Comparison of ENCODE assay signal across 18 cellular contexts in the genomic region with DNA sequence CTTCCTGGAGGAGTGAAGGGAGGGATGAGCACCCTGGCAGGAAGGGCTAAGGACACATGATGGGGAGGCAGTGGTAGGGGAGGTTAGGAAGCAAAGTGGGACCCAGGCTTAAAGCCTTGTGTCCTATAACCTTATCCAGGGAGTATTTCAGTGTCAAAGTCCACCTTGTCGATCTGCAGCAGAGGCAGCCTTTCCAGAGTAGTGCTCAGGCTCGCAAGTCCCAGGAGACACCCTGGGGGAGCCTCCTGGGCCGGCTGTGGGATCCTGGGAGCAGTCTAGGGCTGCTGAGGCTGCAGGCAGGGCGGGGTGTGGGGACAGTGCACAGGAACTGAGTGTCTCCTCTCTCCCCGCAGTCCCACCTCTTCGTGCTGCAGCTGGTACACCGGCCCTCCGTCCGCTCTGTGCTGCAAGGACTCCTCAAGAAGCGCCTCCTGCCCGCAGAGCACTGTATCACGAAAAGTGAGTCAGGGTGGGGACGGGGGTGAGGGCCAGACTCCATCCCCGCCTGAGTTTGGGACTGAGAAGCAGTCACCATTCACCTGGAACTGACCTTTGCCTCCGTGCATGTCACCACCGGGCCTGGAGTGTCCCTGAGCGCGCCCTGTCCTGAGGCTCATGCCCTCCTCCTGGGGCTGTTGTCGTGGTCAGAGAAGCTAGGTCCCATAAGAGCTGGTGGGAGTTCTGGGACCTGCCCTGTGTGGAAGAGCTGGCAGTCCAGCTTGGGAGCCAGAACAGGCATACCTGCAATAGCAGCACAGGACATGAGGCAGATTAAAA.
"Had no signal": no experiment of that assay in that cellular context is flagged by ENCODE, and none has a peak within 500 bp of the region (broad histone marks: within the 10 kb centered on the region; RNA-seq: fewer than 3 reads in every experiment).

No MANE protein-coding gene starts in this region.

- H3K4me1 ChIP-seq: psoas muscle, testis had no signal

- ATAC-seq: gastroesophageal sphincter, lower lobe of right lung, psoas muscle, sciatic nerve had no signal

- FAIRE-seq: kidney had no signal

- H3K9me3 ChIP-seq: gastroesophageal sphincter, lower lobe of right lung, psoas muscle, testis had no signal

- H3K4me3 Mint-ChIP-seq: activated naive CD4-positive, alpha-beta T cell treated with anti-CD3 and anti-CD28 coated beads, Interleukin-2, amount 10 ng/mL, durations not matched to agents 7 days and 5 days; stimulated activated naive CD8-positive, alpha-beta T cell treated with anti-CD3 and anti-CD28 coated beads, Interleukin-15, Interleukin-2, amounts not matched to agents 100 ng/mL and 50 ng/mL, for 24 hours had no signal

- H3K27me3 ChIP-seq: gastroesophageal sphincter, hepatocyte, testis had no signal

- H3K27me3 Mint-ChIP-seq: activated naive CD4-positive, alpha-beta T cell treated with anti-CD3 and anti-CD28 coated beads, Interleukin-2, amount 10 ng/mL, durations not matched to agents 7 days and 5 days; stimulated activated naive CD8-positive, alpha-beta T cell treated with anti-CD3 and anti-CD28 coated beads, Interleukin-15, Interleukin-2, amounts not matched to agents 100 ng/mL and 50 ng/mL, for 24 hours had no signal

- H3K4me2 ChIP-seq: hepatocyte had no signal

- H3K4me3 ChIP-seq: gastroesophageal sphincter, hepatocyte, lower lobe of right lung, psoas muscle, testis had no signal

- H2AFZ ChIP-seq: hepatocyte had no signal

- H3K27ac ChIP-seq: epithelial cell of prostate, gastroesophageal sphincter, hepatocyte, lower lobe of right lung, psoas muscle, testis had no signal

- DNase-seq: activated CD4-positive, alpha-beta T cell treated with anti-CD3 and anti-CD28 coated beads for 1 hour; activated naive CD4-positive, alpha-beta T cell treated with anti-CD3 and anti-CD28 coated beads, Interleukin-2, amount 10 ng/mL, durations not matched to agents 7 days and 5 days; caudate nucleus; cortex of kidney; effector memory CD4-positive, alpha-beta T cell; kidney; lower lobe of right lung; midbrain; nucleus accumbens; psoas muscle; stimulated activated CD4-positive, alpha-beta T cell treated with anti-CD3 and anti-CD28 coated beads, Interleukin-2, amount 100 ng/mL, for 24 hours; T-helper 9 cell; testis had no signal

- H3K27ac Mint-ChIP-seq: activated naive CD4-positive, alpha-beta T cell treated with anti-CD3 and anti-CD28 coated beads, Interleukin-2, amount 10 ng/mL, durations not matched to agents 7 days and 5 days; stimulated activated naive CD8-positive, alpha-beta T cell treated with anti-CD3 and anti-CD28 coated beads, Interleukin-15, Interleukin-2, amounts not matched to agents 100 ng/mL and 50 ng/mL, for 24 hours had no signal

- H3K9me3 Mint-ChIP-seq: activated naive CD4-positive, alpha-beta T cell treated with anti-CD3 and anti-CD28 coated beads, Interleukin-2, amount 10 ng/mL, durations not matched to agents 7 days and 5 days; stimulated activated naive CD8-positive, alpha-beta T cell treated with anti-CD3 and anti-CD28 coated beads, Interleukin-15, Interleukin-2, amounts not matched to agents 100 ng/mL and 50 ng/mL, for 24 hours had no signal

- H3K79me2 ChIP-seq: hepatocyte had no signal
